ENCODE assay signal across 22 cellular contexts in the genomic region with DNA sequence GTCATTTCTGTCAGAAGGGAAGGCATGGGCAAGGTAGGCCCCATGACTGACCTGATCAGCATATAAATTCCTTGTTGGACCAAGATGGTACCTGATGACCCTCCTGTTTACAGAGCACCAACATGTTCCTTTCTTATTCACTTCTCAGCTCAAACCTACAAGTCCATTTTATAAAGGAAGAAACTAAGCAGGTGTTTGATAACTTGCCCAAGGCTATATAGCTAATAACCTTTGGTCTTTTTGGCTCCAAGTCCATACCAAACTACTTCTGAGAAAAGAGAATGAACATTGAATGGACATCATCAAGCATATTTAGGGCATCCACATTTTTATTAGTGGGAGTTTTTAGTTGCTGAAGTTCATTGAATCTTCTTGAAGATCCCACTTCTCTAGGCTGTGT.
"Had no signal": no experiment of that assay in that cellular context is flagged by ENCODE, and none has a peak within 500 bp of the region (broad histone marks: within the 10 kb centered on the region; RNA-seq: fewer than 3 reads in every experiment).

No MANE protein-coding gene starts in this region.

- H3K9me3 ChIP-seq: esophagus muscularis mucosa, gastroesophageal sphincter, heart left ventricle, left lung, lower lobe of right lung, mucosa of descending colon had no signal

- H3K27ac Mint-ChIP-seq: immature natural killer cell, mesothelial cell of epicardium had no signal

- H3K9me3 Mint-ChIP-seq: immature natural killer cell, mesothelial cell of epicardium had no signal

- DNase-seq: dermis blood vessel endothelial cell; dorsolateral prefrontal cortex; effector CD4-positive, alpha-beta T cell; effector memory CD4-positive, alpha-beta T cell; foreskin keratinocyte; heart left ventricle; hypothalamus; immature natural killer cell; kidney; kidney glomerular epithelial cell; left colon; left lung; left ventricle myocardium superior; lower lobe of right lung; mucosa of descending colon had no signal

- H3K36me3 ChIP-seq: esophagus muscularis mucosa, gastroesophageal sphincter, heart left ventricle, left lung, lower lobe of right lung had no signal

- H3K36me3 Mint-ChIP-seq: mesothelial cell of epicardium had no signal

- FAIRE-seq: colon, frontal cortex, kidney had no signal

- ATAC-seq: gastroesophageal sphincter, heart left ventricle, left colon, left lung, left ventricle myocardium superior, lower lobe of right lung, mucosa of descending colon had no signal

- H3K27me3 ChIP-seq: dorsolateral prefrontal cortex, esophagus muscularis mucosa, foreskin keratinocyte, gastroesophageal sphincter, heart left ventricle, hepatocyte, left lung had no signal

- H3K4me3 Mint-ChIP-seq: immature natural killer cell, mesothelial cell of epicardium had no signal

- H3K27ac ChIP-seq: coronary artery, dorsolateral prefrontal cortex, esophagus muscularis mucosa, foreskin keratinocyte, gastroesophageal sphincter, heart left ventricle, hepatocyte, left lung, lower lobe of right lung had no signal

- H3K4me1 ChIP-seq: foreskin keratinocyte, left lung, lower lobe of right lung had no signal

- H3K4me3 ChIP-seq: coronary artery, dorsolateral prefrontal cortex, esophagus muscularis mucosa, gastroesophageal sphincter, heart left ventricle, hepatocyte, left lung, lower lobe of right lung, mucosa of descending colon had no signal
